In genomic region chr22:21096878-21097277, GRCh38 we compare ENCODE assay signal across 12 cellular contexts. TPM values are rescaled to one million over a fixed set of nuclear protein-coding genes. Genes with fewer than 3 reads are reported as not detected.
"Had no signal": no experiment of that assay in that cellular context is flagged by ENCODE, and none has a peak within 500 bp of the region (broad histone marks: within the 10 kb centered on the region; RNA-seq: fewer than 3 reads in every experiment).

No MANE protein-coding gene starts in this region.

RNA-seq across cellular contexts. Expression of gene LRRC74B, which starts 51.1 kb away (rescaled TPM):
- total RNA-seq: activated B cell treated with CpG ODN at 0.5 μM for 24 hours; activated CD4-positive, alpha-beta memory T cell treated with anti-CD3 and anti-CD28 coated beads for 36 hours; activated CD4-positive, alpha-beta memory T cell treated with anti-CD3 and anti-CD28 coated beads, Interleukin-2, amount 10 ng/mL, durations not matched to agents 7 days and 5 days; activated CD4-positive, alpha-beta T cell treated with anti-CD3 and anti-CD28 coated beads for 36 hours; activated CD4-positive, alpha-beta T cell treated with anti-CD3 and anti-CD28 coated beads, Interleukin-2, amount 10 ng/mL, durations not matched to agents 24 days and 14 days; activated CD4-positive, alpha-beta T cell treated with anti-CD3 and anti-CD28 coated beads, Interleukin-2, amount 10 ng/mL, durations not matched to agents 7 days and 5 days; activated CD8-positive, alpha-beta memory T cell treated with anti-CD3 and anti-CD28 coated beads for 36 hours; activated CD8-positive, alpha-beta memory T cell treated with anti-CD3 and anti-CD28 coated beads, Interleukin-2, amount 10 ng/mL, durations not matched to agents 7 days and 5 days; activated CD8-positive, alpha-beta T cell treated with anti-CD3 and anti-CD28 coated beads for 36 hours; activated CD8-positive, alpha-beta T cell treated with anti-CD3 and anti-CD28 coated beads, Interleukin-2, amount 10 ng/mL, durations not matched to agents 7 days and 5 days; T-helper 1 cell treated with Interleukin-12 subunit alpha and Interleukin-12 subunit beta and Interleukin-4 antibody, amounts not matched to agents 30 ng/mL and 1 ng/mL, for 36 hours; T-helper 2 cell treated with Interferon-gamma antibody and Interleukin-4, amounts not matched to agents 100 ng/mL and 5 ng/mL, for 36 hours had no signal
